Comparison of ENCODE assay signal across 9 cellular contexts in genomic region chr1:94044290-94044790, GRCh38.
DNase-seq lines count a peak whose midpoint lies in the region; ATAC-seq and TF ChIP-seq lines count a peak whose summit lies in the region.
"Had no signal": no experiment of that assay in that cellular context is flagged by ENCODE, and none has a peak within 500 bp of the region (broad histone marks: within the 10 kb centered on the region; RNA-seq: fewer than 3 reads in every experiment).

No MANE protein-coding gene starts in this region.

- peak overlapping the region in 47 of 59 donors; percentile 0 to 87 (median 62) for H3K27ac ChIP-seq in dorsolateral prefrontal cortex
- peak overlapping the region; percentile 55 for H3K27ac ChIP-seq in vagina

- H3K27me3 Mint-ChIP-seq in stimulated activated naive CD8-positive, alpha-beta T cell treated with anti-CD3 and anti-CD28 coated beads, Interleukin-15, amount 100 ng/mL, for 72 hours, result peaks cover 27% of the 10 kb centered on the region

- peak overlapping the region in 1 of 2 donors; percentile 7 for H3K27ac Mint-ChIP-seq in stimulated activated naive CD8-positive, alpha-beta T cell treated with anti-CD3 and anti-CD28 coated beads, Interleukin-15, amount 100 ng/mL, for 72 hours
- H3K27ac Mint-ChIP-seq in stimulated activated effector memory CD8-positive, alpha-beta T cell treated with anti-CD3 and anti-CD28 coated beads, Interleukin-12 subunit alpha, Interleukin-12 subunit beta, amount 100 ng/mL, for 72 hours, result no peak overlapping the region
- H3K27ac Mint-ChIP-seq: B cell had no signal

- intact Hi-C loops in dorsolateral prefrontal cortex (cut with DNase I), result loop anchor here in 1 of 2 donors (10.0 kb wide), 1 partner anchor 760 kb away; no protein-coding TSS in a partner anchor
- intact Hi-C loops in vagina (cut with DNase I), result no loop called here

- H3K9me3 Mint-ChIP-seq in stimulated activated naive CD8-positive, alpha-beta T cell treated with anti-CD3 and anti-CD28 coated beads, Interleukin-15, amount 100 ng/mL, for 72 hours, result no peaks in the 10 kb centered on the region
- H3K9me3 Mint-ChIP-seq in stimulated activated effector memory CD8-positive, alpha-beta T cell treated with anti-CD3 and anti-CD28 coated beads, Interleukin-12 subunit alpha, Interleukin-12 subunit beta, amount 100 ng/mL, for 72 hours, result no peaks in the 10 kb centered on the region

- DNase-seq in stimulated activated naive CD8-positive, alpha-beta T cell treated with anti-CD3 and anti-CD28 coated beads, Interleukin-15, amount 100 ng/mL, for 72 hours, result no peak
- DNase-seq in stimulated activated naive CD8-positive, alpha-beta T cell treated with anti-CD3 and anti-CD28 coated beads, Interleukin-15, Interleukin-2, amounts not matched to agents 100 U/mL and 50 U/mL, for 24 hours, result no peak
- no peak for DNase-seq in dorsolateral prefrontal cortex
- peak; percentile 16 for DNase-seq in midbrain (lab: John Stamatoyannopoulos, UW)
- DNase-seq in vagina (ENCODE audit: extremely low spot score in 2 of 2), result no peak
- no peak for DNase-seq in stimulated activated effector memory CD8-positive, alpha-beta T cell treated with anti-CD3 and anti-CD28 coated beads, Interleukin-12 subunit alpha, Interleukin-12 subunit beta, amount 100 ng/mL, for 72 hours (ENCODE audit: low spot score in 2 of 2)
- DNase-seq in activated effector memory CD4-positive, alpha-beta T cell treated with anti-CD3 and anti-CD28 coated beads, Interleukin-2, amount 50 U/mL, for 16 hours, result no peak

- H3K4me3 ChIP-seq in dorsolateral prefrontal cortex (peak overlapping the region in 38 of 59 donors; percentile 3 to 55 (median 34)), vagina (no peak overlapping the region)

- no peaks in the 10 kb centered on the region for H3K9me3 ChIP-seq in vagina

- TF ChIP-seq CTCF in dorsolateral prefrontal cortex (IDR thresholded peaks at IDR 0.05 in 54 of 56, conservative IDR thresholded peaks at IDR 0.05 in 2 of 56; ENCODE audit: low read depth in 1 of 56, partially characterized antibody in 56 of 56) (no peak), vagina (IDR thresholded peaks at IDR 0.05) (no peak)

- no peaks in the 10 kb centered on the region for H3K36me3 ChIP-seq in vagina

- TF ChIP-seq POLR2A in vagina (IDR thresholded peaks at IDR 0.05), result no peak

- peaks cover 32% of the 10 kb centered on the region for H3K4me1 ChIP-seq in vagina

- H3K36me3 Mint-ChIP-seq in stimulated activated effector memory CD8-positive, alpha-beta T cell treated with anti-CD3 and anti-CD28 coated beads, Interleukin-12 subunit alpha, Interleukin-12 subunit beta, amount 100 ng/mL, for 72 hours, result no peaks in the 10 kb centered on the region

- H3K4me1 Mint-ChIP-seq in stimulated activated naive CD8-positive, alpha-beta T cell treated with anti-CD3 and anti-CD28 coated beads, Interleukin-15, amount 100 ng/mL, for 72 hours, result peaks cover 12% of the 10 kb centered on the region
- peaks cover 5% of the 10 kb centered on the region for H3K4me1 Mint-ChIP-seq in stimulated activated effector memory CD8-positive, alpha-beta T cell treated with anti-CD3 and anti-CD28 coated beads, Interleukin-12 subunit alpha, Interleukin-12 subunit beta, amount 100 ng/mL, for 72 hours

- ATAC-seq in stimulated activated naive CD8-positive, alpha-beta T cell treated with anti-CD3 and anti-CD28 coated beads, Interleukin-15, amount 100 ng/mL, for 72 hours, result peak; percentile 15
- ATAC-seq in stimulated activated naive CD8-positive, alpha-beta T cell treated with anti-CD3 and anti-CD28 coated beads, Interleukin-15, Interleukin-2, amounts not matched to agents 100 U/mL and 50 U/mL, for 24 hours, result no peak
- ATAC-seq in stimulated activated effector memory CD8-positive, alpha-beta T cell treated with anti-CD3 and anti-CD28 coated beads, Interleukin-12 subunit alpha, Interleukin-12 subunit beta, amount 100 ng/mL, for 72 hours, result no peak
- ATAC-seq in HG02623 (IDR thresholded peaks at IDR 0.05; ENCODE audit: unreplicated experiment), result no peak

- H3K27me3 ChIP-seq in dorsolateral prefrontal cortex, result no peaks in the 10 kb centered on the region
- no peaks in the 10 kb centered on the region for H3K27me3 ChIP-seq in vagina

- no peak overlapping the region for H3K4me3 Mint-ChIP-seq in stimulated activated naive CD8-positive, alpha-beta T cell treated with anti-CD3 and anti-CD28 coated beads, Interleukin-15, amount 100 ng/mL, for 72 hours
- H3K4me3 Mint-ChIP-seq in stimulated activated effector memory CD8-positive, alpha-beta T cell treated with anti-CD3 and anti-CD28 coated beads, Interleukin-12 subunit alpha, Interleukin-12 subunit beta, amount 100 ng/mL, for 72 hours, result no peak overlapping the region
- H3K4me3 Mint-ChIP-seq: B cell had no signal

Comparison
In these comparisons a context has a peak if more than half of its experiments do, and no peak if none do; other contexts are left out.
1. H3K4me3 ChIP-seq: peak in dorsolateral prefrontal cortex (38 of 59); none in vagina (0 of 2).